In the genomic region with DNA sequence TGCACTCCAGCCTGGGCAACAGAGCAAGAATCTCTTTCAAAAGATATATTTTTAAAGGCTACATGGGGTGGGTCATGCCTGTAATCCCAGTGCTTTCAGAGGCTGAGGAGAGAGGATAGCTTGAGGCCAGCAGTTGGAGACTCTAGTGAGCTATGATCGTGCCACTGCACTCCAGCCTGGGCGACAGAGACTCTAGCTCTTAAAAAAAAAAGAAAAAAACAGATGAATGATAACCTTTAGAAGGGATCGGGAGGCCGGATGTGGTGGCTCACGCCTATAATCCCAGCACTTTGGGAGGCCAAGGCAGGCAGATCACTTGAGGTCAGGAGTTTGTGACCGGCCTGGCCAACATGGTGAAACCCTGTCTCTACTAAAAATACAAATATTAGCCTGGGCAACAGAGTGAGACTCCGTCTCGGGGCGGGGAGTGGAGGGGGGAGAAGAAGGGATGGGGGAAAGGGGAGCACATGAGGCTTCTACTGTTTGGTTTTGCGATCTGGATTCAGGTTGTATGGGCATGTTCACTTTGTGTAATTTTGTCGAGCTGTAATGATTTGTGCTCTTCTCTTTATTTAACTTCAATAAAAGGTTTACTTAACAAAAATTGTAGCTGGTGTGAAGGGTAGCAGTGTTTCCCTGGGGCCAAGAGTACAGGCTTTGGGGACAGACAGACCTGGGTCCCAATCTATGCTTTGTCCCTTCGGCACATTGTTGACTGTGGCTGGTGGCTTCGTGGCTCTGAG, we compare ENCODE assay signal across 1 cellular context.
TF ChIP-seq lines count a peak whose summit lies in the region.

No MANE protein-coding gene starts in this region.

TF ChIP-seq in H1, 55 proteins besides CTCF, POLR2A, EP300 and RAD21:
- no peak for TF ChIP-seq SIRT6 (IDR thresholded peaks at IDR 0.05; ENCODE audit: low read length)
- TF ChIP-seq ASH2L (IDR thresholded peaks at IDR 0.05; ENCODE audit: low read length), result no peak
- TF ChIP-seq TCF12 (IDR thresholded peaks at IDR 0.05; ENCODE audit: low read depth, low read length), result no peak
- no peak for TF ChIP-seq SRF (IDR thresholded peaks at IDR 0.05; ENCODE audit: low read depth, low read length)
- TF ChIP-seq SP4 (IDR thresholded peaks at IDR 0.05; ENCODE audit: low read length), result no peak
- no peak for TF ChIP-seq RBBP5 (IDR thresholded peaks at IDR 0.05; ENCODE audit: borderline replicate concordance, low read depth, low read length)
- no peak for TF ChIP-seq GTF2F1 (IDR thresholded peaks at IDR 0.05; ENCODE audit: borderline replicate concordance, low read depth, low read length)
- TF ChIP-seq GABPA (IDR thresholded peaks at IDR 0.05; ENCODE audit: borderline replicate concordance, insufficient read depth, low read length), result no peak
- TF ChIP-seq, protein P1, sequence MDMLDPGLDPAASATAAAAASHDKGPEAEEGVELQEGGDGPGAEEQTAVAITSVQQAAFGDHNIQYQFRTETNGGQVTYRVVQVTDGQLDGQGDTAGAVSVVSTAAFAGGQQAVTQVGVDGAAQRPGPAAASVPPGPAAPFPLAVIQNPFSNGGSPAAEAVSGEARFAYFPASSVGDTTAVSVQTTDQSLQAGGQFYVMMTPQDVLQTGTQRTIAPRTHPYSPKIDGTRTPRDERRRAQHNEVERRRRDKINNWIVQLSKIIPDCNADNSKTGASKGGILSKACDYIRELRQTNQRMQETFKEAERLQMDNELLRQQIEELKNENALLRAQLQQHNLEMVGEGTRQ (IDR thresholded peaks at IDR 0.05; ENCODE audit: low read length), result no peak
- TF ChIP-seq POLR2AphosphoS5 (IDR thresholded peaks at IDR 0.05; ENCODE audit: low read depth, low read length), result no peak
- no peak for TF ChIP-seq HDAC2 (IDR thresholded peaks at IDR 0.05; ENCODE audit: borderline replicate concordance in 1 of 2, low read depth in 2 of 2, low read length in 2 of 2)
- TF ChIP-seq BCL11A (IDR thresholded peaks at IDR 0.05; ENCODE audit: low read depth in 2 of 2, low read length in 2 of 2), result no peak
- no peak for TF ChIP-seq CBX8 (IDR thresholded peaks at IDR 0.05; ENCODE audit: borderline replicate concordance, low read depth, low read length)
- TF ChIP-seq TBP (IDR thresholded peaks at IDR 0.05; ENCODE audit: low read depth, low read length), result no peak
- TF ChIP-seq TAF7 (optimal IDR thresholded peaks at IDR 0.05; ENCODE audit: borderline replicate concordance, low read depth, low read length), result no peak
